ENCODE assay signal across 1 cellular context in the genomic region with DNA sequence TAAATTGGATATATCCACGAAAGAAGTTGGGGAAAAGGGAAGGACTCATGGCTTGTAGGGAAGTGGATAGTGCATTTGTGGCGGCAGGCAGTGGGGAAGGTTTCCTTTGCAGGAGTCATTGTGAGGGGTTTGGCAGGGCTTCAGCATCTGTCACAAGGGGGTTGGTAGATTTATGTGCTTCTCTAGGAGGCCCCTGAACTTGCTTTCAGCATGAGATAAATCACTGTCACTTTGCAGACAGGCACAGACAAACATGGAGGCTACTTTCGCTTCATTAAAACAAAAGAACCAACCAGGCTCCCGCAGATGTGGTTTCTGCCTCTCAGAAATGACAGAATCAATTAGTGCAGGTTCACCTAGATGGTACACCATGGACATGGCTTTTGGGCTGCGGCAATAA.
TF ChIP-seq lines count a peak whose summit lies in the region.

No MANE protein-coding gene starts in this region.

TF ChIP-seq in GM12878, 131 proteins besides CTCF, POLR2A, EP300 and RAD21 (continued from another document):
- TF ChIP-seq MYC (IDR thresholded peaks at IDR 0.05; ENCODE audit: insufficient read depth, insufficient read length, insufficient replicate concordance, low read length, severe bottlenecking) (no peak), SKIL (IDR thresholded peaks at IDR 0.05; ENCODE audit: low read depth, poor library complexity, severe bottlenecking) (peak; percentile 78), YY1 (IDR thresholded peaks at IDR 0.05; ENCODE audit: low read depth, low read length) (0 out of 2 replicates have a peak, but pooled peaks have one; percentile 20), IKZF2 (IDR thresholded peaks at IDR 0.05) (peak; percentile 71 to 73; a peak in 3 of 4 replicates), RELA (IDR thresholded peaks at IDR 0.05; ENCODE audit: borderline replicate concordance, partially characterized antibody) (no peak), TBL1XR1 (IDR thresholded peaks at IDR 0.05; ENCODE audit: low read depth, low read length) (no peak), BHLHE40 (IDR thresholded peaks at IDR 0.05; ENCODE audit: borderline replicate concordance in 1 of 2, low read depth in 2 of 2, low read length in 1 of 2) (peak in 1 of 2 experiments; percentile 20; a peak in 1 of 4 replicates), SPI1 (IDR thresholded peaks at IDR 0.05; ENCODE audit: borderline replicate concordance, insufficient read depth, low read depth, low read length) (peak; percentile 40; the same call in 1 of the 2 replicates)
